15 cellular contexts compared by ENCODE assay signal in the genomic region with DNA sequence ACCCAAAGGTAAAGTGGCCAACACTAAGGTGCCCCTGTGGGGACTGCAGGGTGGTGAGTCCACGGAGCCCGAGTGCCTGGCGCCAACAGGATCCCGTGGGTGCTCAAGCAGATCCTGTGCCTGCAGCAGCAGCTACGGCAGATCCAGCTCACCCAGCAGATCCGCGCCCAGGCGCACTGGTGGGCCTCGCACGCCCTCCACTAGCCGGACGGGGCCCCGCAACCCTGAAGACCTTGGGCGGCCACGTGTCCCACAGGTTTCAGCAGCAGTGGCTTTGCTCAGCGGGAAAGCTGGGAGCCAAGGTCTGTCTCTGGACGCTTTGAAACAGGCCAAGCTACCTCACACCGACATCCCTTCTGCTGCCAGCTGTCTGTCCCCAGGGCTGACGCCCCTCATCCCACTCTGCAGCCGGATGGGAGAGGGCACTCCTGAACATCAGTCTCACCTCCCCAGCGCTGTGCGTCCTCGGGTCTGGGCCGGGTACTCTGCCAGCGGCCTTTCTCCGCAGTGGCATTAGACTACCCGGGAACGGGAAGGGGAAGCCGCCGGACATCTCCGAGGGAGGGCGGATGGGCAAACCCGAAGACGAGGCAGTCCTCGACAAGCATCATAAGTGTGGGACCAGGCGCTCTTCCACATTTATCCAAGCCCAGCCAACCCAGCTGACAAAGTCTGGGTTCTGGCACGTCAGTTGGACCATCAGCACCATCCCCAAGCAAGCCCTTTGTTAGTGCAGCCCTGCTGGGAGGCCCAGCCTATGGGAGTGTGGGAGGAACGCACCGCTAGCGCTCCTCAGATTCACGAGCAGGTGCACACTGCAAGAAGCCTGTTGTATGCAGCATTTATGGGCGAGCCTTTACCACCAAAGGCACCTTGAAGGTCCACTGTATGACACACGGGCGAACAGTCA.
DNase-seq lines count a peak whose midpoint lies in the region; ATAC-seq and TF ChIP-seq lines count a peak whose summit lies in the region.
"Had no signal": no experiment of that assay in that cellular context is flagged by ENCODE, and none has a peak within 500 bp of the region (broad histone marks: within the 10 kb centered on the region; RNA-seq: fewer than 3 reads in every experiment).

No MANE protein-coding gene starts in this region.

- peak overlapping the region in 1 of 2 experiments; percentile 74 for H3K14ac ChIP-seq in mesenchymal stem cell (ENCODE audit: low read length in 2 of 2)

- H3K4me3 Mint-ChIP-seq in stimulated activated effector memory CD8-positive, alpha-beta T cell treated with anti-CD3 and anti-CD28 coated beads, Interleukin-12 subunit alpha, Interleukin-12 subunit beta, amount 100 ng/mL, for 72 hours: no peak overlapping the region
- no peak overlapping the region for H3K4me3 Mint-ChIP-seq in activated T-helper 17 cell treated with anti-CD3 and anti-CD28 coated beads, Interleukin-2, amount 50 U/mL, for 72 hours
- H3K4me3 Mint-ChIP-seq: B cell; CD8-positive, alpha-beta T cell had no signal

- no peak overlapping the region for H3K27ac Mint-ChIP-seq in stimulated activated effector memory CD8-positive, alpha-beta T cell treated with anti-CD3 and anti-CD28 coated beads, Interleukin-12 subunit alpha, Interleukin-12 subunit beta, amount 100 ng/mL, for 72 hours
- H3K27ac Mint-ChIP-seq in activated T-helper 17 cell treated with anti-CD3 and anti-CD28 coated beads, Interleukin-2, amount 50 U/mL, for 72 hours: no peak overlapping the region
- H3K27ac Mint-ChIP-seq: B cell; CD8-positive, alpha-beta T cell had no signal

- peak; percentile 13 for ATAC-seq in stimulated activated effector memory CD8-positive, alpha-beta T cell treated with anti-CD3 and anti-CD28 coated beads, Interleukin-12 subunit alpha, Interleukin-12 subunit beta, amount 100 ng/mL, for 72 hours
- no peak for ATAC-seq in activated T-helper 17 cell treated with anti-CD3 and anti-CD28 coated beads, Interleukin-2, amount 50 U/mL, for 72 hours (replicated peaks)
- ATAC-seq: CD8-positive, alpha-beta T cell; HCT116 had no signal

- peaks cover 6% of the 10 kb centered on the region for H3K9me3 Mint-ChIP-seq in stimulated activated effector memory CD8-positive, alpha-beta T cell treated with anti-CD3 and anti-CD28 coated beads, Interleukin-12 subunit alpha, Interleukin-12 subunit beta, amount 100 ng/mL, for 72 hours
- H3K9me3 Mint-ChIP-seq in activated T-helper 17 cell treated with anti-CD3 and anti-CD28 coated beads, Interleukin-2, amount 50 U/mL, for 72 hours: peaks cover 6% of the 10 kb centered on the region
- H3K9me3 Mint-ChIP-seq: CD8-positive, alpha-beta T cell had no signal

- CTCF ChIA-PET in HEK293 (lab: Yijun Ruan, JAX): no interaction called here

- no peak overlapping the region for H2AFZ ChIP-seq in mesenchymal stem cell (ENCODE audit: low read depth, low read length)
- H2AFZ ChIP-seq: GM23248 had no signal

- H2BK12ac ChIP-seq in mesenchymal stem cell (ENCODE audit: low read length in 2 of 2): no peak overlapping the region

- H3K23ac ChIP-seq in mesenchymal stem cell (ENCODE audit: low read length in 2 of 2): no peak overlapping the region

- H3K27me3 Mint-ChIP-seq in activated T-helper 17 cell treated with anti-CD3 and anti-CD28 coated beads, Interleukin-2, amount 50 U/mL, for 72 hours: no peaks in the 10 kb centered on the region

- WGBS in mesenchymal stem cell: 95% methylated on average over 44 of the region's 44 CpGs

- H3K9ac ChIP-seq in mesenchymal stem cell (ENCODE audit: low read length): no peak overlapping the region
- H3K9ac ChIP-seq: BLaER1 treated with 17β-estradiol and CSF1 and Interleukin-3, amounts not matched to agents 10 nM and 100 nM; GM23248 had no signal

- DNase-seq in GM06990 (ENCODE audit: extremely low read depth, insufficient read length): peak; percentile 5
- DNase-seq in mesenchymal stem cell: no peak
- no peak for DNase-seq in stimulated activated effector memory CD8-positive, alpha-beta T cell treated with anti-CD3 and anti-CD28 coated beads, Interleukin-12 subunit alpha, Interleukin-12 subunit beta, amount 100 ng/mL, for 72 hours (ENCODE audit: low spot score in 2 of 2)
- DNase-seq in GM10266 (ENCODE audit: extremely low spot score): no peak
- no peak for DNase-seq in NCI-H2196 treated with DMSO at 0.1 percent for 48 hours (lab: John Stamatoyannopoulos, UW; ENCODE audit: unreplicated experiment)
- DNase-seq: Calu3; CD8-positive, alpha-beta T cell; DMS79 treated with DMSO at 0.1 percent for 48 hours; GF-D8; GM23248 had no signal

- no peak overlapping the region for H3K18ac ChIP-seq in mesenchymal stem cell (ENCODE audit: low read depth in 1 of 2, low read length in 2 of 2)

- TF ChIP-seq CTCF in GM06990 (IDR thresholded peaks at IDR 0.05; ENCODE audit: insufficient read depth, low read length, poor library complexity, severe bottlenecking): no peak
- TF ChIP-seq CTCF in HEK293 (tag by site-specific recombination; IDR thresholded peaks at IDR 0.05): no peak
- no peak for TF ChIP-seq CTCF in GM10266 (IDR thresholded peaks at IDR 0.05; ENCODE audit: control insufficient read depth, insufficient read depth, low read depth, missing control alignments)

- peak overlapping the region; percentile 17 for H2AK5ac ChIP-seq in mesenchymal stem cell (ENCODE audit: low read length, severe bottlenecking)

- H3K36me3 ChIP-seq in GM06990 (ENCODE audit: control insufficient read depth, insufficient read depth, low read length) (no peaks in the 10 kb centered on the region), HEK293 (ENCODE audit: control insufficient read depth in 2 of 2, insufficient read depth in 1 of 2, low read length in 2 of 2) (no peaks in the 10 kb centered on the region), mesenchymal stem cell (ENCODE audit: control insufficient read depth in 1 of 2, insufficient read depth in 2 of 2, low read depth in 1 of 2, low read length in 2 of 2) (peaks cover 0 to 5% of the 10 kb centered on the region in 2 experiments)
- H3K36me3 ChIP-seq: BLaER1 treated with 17β-estradiol and CSF1 and Interleukin-3, amounts not matched to agents 10 nM and 100 nM had no signal

- H3K4me1 ChIP-seq in HEK293 (ENCODE audit: control insufficient read depth, insufficient read depth, low read length) (no peaks in the 10 kb centered on the region), mesenchymal stem cell (ENCODE audit: control insufficient read depth, insufficient read depth, low read depth, low read length) (peaks cover 6% of the 10 kb centered on the region)

- no peak overlapping the region for H3K4ac ChIP-seq in mesenchymal stem cell (ENCODE audit: low read depth in 1 of 2, low read length in 2 of 2)

- no peak overlapping the region for H3K27ac ChIP-seq in HEK293 (ENCODE audit: extremely low read depth, low read depth, low read length)
- H3K27ac ChIP-seq in mesenchymal stem cell (ENCODE audit: low read length, poor library complexity, severe bottlenecking): no peak overlapping the region
- H3K27ac ChIP-seq: BLaER1 treated with 17β-estradiol and CSF1 and Interleukin-3, amounts not matched to agents 10 nM and 100 nM; GM23248 had no signal

- no peaks in the 10 kb centered on the region for H3K27me3 ChIP-seq in GM06990 (replicated peaks; ENCODE audit: control insufficient read depth, insufficient read depth, low read length)
- H3K27me3 ChIP-seq in mesenchymal stem cell (ENCODE audit: control insufficient read depth in 1 of 2, insufficient read depth in 1 of 2, low read length in 2 of 2): no peaks in the 10 kb centered on the region
- H3K27me3 ChIP-seq: BLaER1 treated with 17β-estradiol and CSF1 and Interleukin-3, amounts not matched to agents 10 nM and 100 nM had no signal

- H3K4me1 Mint-ChIP-seq in stimulated activated effector memory CD8-positive, alpha-beta T cell treated with anti-CD3 and anti-CD28 coated beads, Interleukin-12 subunit alpha, Interleukin-12 subunit beta, amount 100 ng/mL, for 72 hours: no peaks in the 10 kb centered on the region
- no peaks in the 10 kb centered on the region for H3K4me1 Mint-ChIP-seq in activated T-helper 17 cell treated with anti-CD3 and anti-CD28 coated beads, Interleukin-2, amount 50 U/mL, for 72 hours
- H3K4me1 Mint-ChIP-seq: B cell had no signal

- no peak overlapping the region for H4K8ac ChIP-seq in mesenchymal stem cell (ENCODE audit: low read length)

- H4K91ac ChIP-seq in mesenchymal stem cell (ENCODE audit: low read length): no peak overlapping the region

- H3K9me3 ChIP-seq in HEK293 (ENCODE audit: control insufficient read depth, insufficient read depth, low read depth, low read length): no peaks in the 10 kb centered on the region
- peaks cover 8% of the 10 kb centered on the region for H3K9me3 ChIP-seq in mesenchymal stem cell (ENCODE audit: control insufficient read depth, low read length)

- no peak overlapping the region for H3K4me3 ChIP-seq in GM06990 (replicated peaks; ENCODE audit: low read depth, low read length)
- no peak overlapping the region for H3K4me3 ChIP-seq in HEK293 (ENCODE audit: low read depth, low read length)
- peak overlapping the region in 1 of 2 experiments; percentile 29 for H3K4me3 ChIP-seq in mesenchymal stem cell (ENCODE audit: insufficient read depth in 1 of 2, low read depth in 1 of 2, low read length in 2 of 2)
- H3K4me3 ChIP-seq: BLaER1 treated with 17β-estradiol and CSF1 and Interleukin-3, amounts not matched to agents 10 nM and 100 nM; GM23248 had no signal

- H3K79me1 ChIP-seq in mesenchymal stem cell (replicated peaks; ENCODE audit: low read length, poor library complexity, severe bottlenecking): no peaks in the 10 kb centered on the region

- no peak overlapping the region for H2BK5ac ChIP-seq in mesenchymal stem cell (ENCODE audit: low read depth, low read length, poor library complexity, severe bottlenecking)

- H2BK120ac ChIP-seq in mesenchymal stem cell (ENCODE audit: low read depth, low read length): no peak overlapping the region

- H3K36me3 Mint-ChIP-seq in stimulated activated effector memory CD8-positive, alpha-beta T cell treated with anti-CD3 and anti-CD28 coated beads, Interleukin-12 subunit alpha, Interleukin-12 subunit beta, amount 100 ng/mL, for 72 hours: no peaks in the 10 kb centered on the region
- H3K36me3 Mint-ChIP-seq in activated T-helper 17 cell treated with anti-CD3 and anti-CD28 coated beads, Interleukin-2, amount 50 U/mL, for 72 hours (ENCODE audit: low read depth): no peaks in the 10 kb centered on the region
- H3K36me3 Mint-ChIP-seq: CD8-positive, alpha-beta T cell had no signal

- POLR2A ChIA-PET in HEK293 (lab: Yijun Ruan, JAX): no interaction called here

- H3K4me2 ChIP-seq in mesenchymal stem cell (ENCODE audit: low read length, poor library complexity, severe bottlenecking): no peak overlapping the region
- H3K4me2 ChIP-seq: BLaER1 treated with 17β-estradiol and CSF1 and Interleukin-3, amounts not matched to agents 10 nM and 100 nM had no signal

- no peak overlapping the region for H2BK15ac ChIP-seq in mesenchymal stem cell (ENCODE audit: low read depth, poor library complexity, severe bottlenecking)

TF ChIP-seq in HEK293, 187 proteins besides CTCF, POLR2A, EP300 and RAD21:
- peak; percentile 98 for TF ChIP-seq ZNF133 (tag by site-specific recombination; IDR thresholded peaks at IDR 0.05)
- TF ChIP-seq ZNF416 (tag by site-specific recombination; IDR thresholded peaks at IDR 0.05): no peak
